In genomic region chr11:57513446-57513795, GRCh38 we compare ENCODE assay signal across 10 cellular contexts. TPM values are rescaled to one million over a fixed set of nuclear protein-coding genes. Genes with fewer than 3 reads are reported as not detected.
DNase-seq lines count a peak whose midpoint lies in the region; ATAC-seq and TF ChIP-seq lines count a peak whose summit lies in the region.
"Had no signal": no experiment of that assay in that cellular context is flagged by ENCODE, and none has a peak within 500 bp of the region (broad histone marks: within the 10 kb centered on the region; RNA-seq: fewer than 3 reads in every experiment).

No MANE protein-coding gene starts in this region.

- H3K4me3 ChIP-seq in foreskin fibroblast (ENCODE audit: low read depth in 1 of 2, low read length in 2 of 2) (peak overlapping the region; percentile 4 to 66), thyroid gland (replicated peaks in 1 of 3) (no peak overlapping the region), esophagus squamous epithelium (peak overlapping the region in 2 of 4 donors; percentile 82 to 91)

- H3K4me3 Mint-ChIP-seq in activated T-cell treated with anti-CD3 and anti-CD28 coated beads, Interleukin-2, amount 50 U/mL, for 4 hours: peak overlapping the region; percentile 98

- in situ Hi-C loops in KBM-7 (cut with MboI; ENCODE audit: low pct_unique_long_range_greater_than_20kb, low sequenced_read_pairs): no loop called here

- no peak for DNase-seq in activated T-cell treated with anti-CD3 and anti-CD28 coated beads, Interleukin-2, amount 50 U/mL, for 4 hours
- no peak for DNase-seq in activated T-cell treated with anti-CD3 and anti-CD28 coated beads, Interleukin-2, amount 50 U/mL, for 1 hour
- DNase-seq in RKO (ENCODE audit: low spot score) (peak; percentile 22), foreskin fibroblast (no peak), thyroid gland (no peak), KBM-7 (no peak), esophagus squamous epithelium (lab: John Stamatoyannopoulos, UW) (no peak)
- DNase-seq in stimulated activated CD4-positive, alpha-beta T cell treated with anti-CD3 and anti-CD28 coated beads, Interleukin-1b, Interleukin-23, amount 100 ng/mL, for 48 hours: no peak
- DNase-seq: effector CD4-positive, alpha-beta T cell had no signal

- peaks cover 30% of the 10 kb centered on the region for H3K4me1 Mint-ChIP-seq in activated T-cell treated with anti-CD3 and anti-CD28 coated beads, Interleukin-2, amount 50 U/mL, for 4 hours (ENCODE audit: low read depth)

- ATAC-seq in activated T-cell treated with anti-CD3 and anti-CD28 coated beads, Interleukin-2, amount 50 U/mL, for 4 hours: no peak

- intact Hi-C loops in thyroid gland (cut with DNase I) (no loop called here), esophagus squamous epithelium (cut with DNase I) (no loop called here)

- H3K4me1 ChIP-seq in thyroid gland: peaks cover 11 to 15% of the 10 kb centered on the region in 2 donors
- H3K4me1 ChIP-seq in esophagus squamous epithelium: peaks cover 13 to 37% (median 19%) of the 10 kb centered on the region in 3 donors

- TF ChIP-seq POLR2A in thyroid gland (IDR thresholded peaks at IDR 0.05) (no peak), esophagus squamous epithelium (IDR thresholded peaks at IDR 0.05) (no peak)

- no peaks in the 10 kb centered on the region for H3K36me3 Mint-ChIP-seq in activated T-cell treated with anti-CD3 and anti-CD28 coated beads, Interleukin-2, amount 50 U/mL, for 4 hours (ENCODE audit: insufficient read depth)

- H3K36me3 ChIP-seq in thyroid gland (no peaks in the 10 kb centered on the region), esophagus squamous epithelium (no peaks in the 10 kb centered on the region)

- 45 to 56% methylated on average over 1 of the region's 1 CpG for WGBS in thyroid gland, 2 donors
- 40 to 57% methylated on average over 1 of the region's 1 CpG for WGBS in esophagus squamous epithelium, 2 donors

- TF ChIP-seq CTCF in foreskin fibroblast (IDR thresholded peaks at IDR 0.05; ENCODE audit: low read depth, low read length) (no peak), thyroid gland (IDR thresholded peaks at IDR 0.05) (no peak), esophagus squamous epithelium (IDR thresholded peaks at IDR 0.05) (no peak)

- H3K9me3 Mint-ChIP-seq in activated T-cell treated with anti-CD3 and anti-CD28 coated beads, Interleukin-2, amount 50 U/mL, for 4 hours: no peaks in the 10 kb centered on the region

- no peaks in the 10 kb centered on the region for H3K27me3 Mint-ChIP-seq in activated T-cell treated with anti-CD3 and anti-CD28 coated beads, Interleukin-2, amount 50 U/mL, for 4 hours (ENCODE audit: low read depth)

- no peaks in the 10 kb centered on the region for H3K27me3 ChIP-seq in thyroid gland
- peaks cover 0 to 25% (median 0%) of the 10 kb centered on the region in 4 donors for H3K27me3 ChIP-seq in esophagus squamous epithelium

- H3K27ac ChIP-seq in thyroid gland (peak overlapping the region in 2 of 3 donors; percentile 28 to 65), esophagus squamous epithelium (peak overlapping the region in 2 of 4 donors; percentile 75 to 85)

- H3K9me3 ChIP-seq in thyroid gland (no peaks in the 10 kb centered on the region), esophagus squamous epithelium (no peaks in the 10 kb centered on the region)
- H3K9me3 ChIP-seq: SK-N-SH had no signal

RNA-seq across cellular contexts. Expression of gene SLC43A1, which starts 2.1 kb away (rescaled TPM):
- total RNA-seq in activated T-cell treated with anti-CD3 and anti-CD28 coated beads, Interleukin-2, amount 50 U/mL, for 4 hours: 10 to 100 TPM; 15.5 to 20.3 (median 18.3) TPM
- total RNA-seq in thyroid gland (10 to 100 TPM; 20.3 to 64.1 (median 28.8) TPM), esophagus squamous epithelium (10 to 100 TPM in 1 of 4 donors, 1 to 10 TPM in 3; 1.8 to 11.4 (median 4.1) TPM)

RNA-seq across cellular contexts. Expression of gene TIMM10, which starts 17.1 kb away (rescaled TPM):
- 100 to 1,000 TPM; 152 to 189 (median 154) TPM for total RNA-seq in activated T-cell treated with anti-CD3 and anti-CD28 coated beads, Interleukin-2, amount 50 U/mL, for 4 hours
- total RNA-seq in thyroid gland (10 to 100 TPM; 29.8 to 43.7 (median 37.4) TPM), esophagus squamous epithelium (10 to 100 TPM; 33.0 to 47.3 (median 38.7) TPM)

RNA-seq across cellular contexts. Expression of gene SMTNL1, which starts 24.0 kb away (rescaled TPM):
- total RNA-seq in activated T-cell treated with anti-CD3 and anti-CD28 coated beads, Interleukin-2, amount 50 U/mL, for 4 hours: not detected
- total RNA-seq in thyroid gland (not detected), esophagus squamous epithelium (not detected)

RNA-seq across cellular contexts. Expression of gene RTN4RL2, which starts 53.1 kb away (rescaled TPM):
- under 1 TPM; 0.16 to 0.33 (median 0.27) TPM for total RNA-seq in activated T-cell treated with anti-CD3 and anti-CD28 coated beads, Interleukin-2, amount 50 U/mL, for 4 hours
- total RNA-seq in thyroid gland (10 to 100 TPM; 11.2 to 27.6 (median 17.1) TPM), esophagus squamous epithelium (1 to 10 TPM in 2 of 4 donors, under 1 TPM in 2; 0.66 to 1.1 (median 0.90) TPM)

RNA-seq across cellular contexts. Expression of gene UBE2L6, which starts 54.1 kb away (rescaled TPM):
- 100 to 1,000 TPM; 117 to 136 (median 122) TPM for total RNA-seq in activated T-cell treated with anti-CD3 and anti-CD28 coated beads, Interleukin-2, amount 50 U/mL, for 4 hours
- total RNA-seq in thyroid gland (10 to 100 TPM; 30.8 to 41.7 (median 38.8) TPM), esophagus squamous epithelium (10 to 100 TPM; 11.0 to 46.4 (median 22.0) TPM)

Comparison
In these comparisons a context has a peak if more than half of its experiments do, and no peak if none do; other contexts are left out.
1. H3K4me3 ChIP-seq: peak in foreskin fibroblast (2 of 2); none in thyroid gland (0 of 3).